Comparison of ENCODE assay signal across 25 cellular contexts in the genomic region with DNA sequence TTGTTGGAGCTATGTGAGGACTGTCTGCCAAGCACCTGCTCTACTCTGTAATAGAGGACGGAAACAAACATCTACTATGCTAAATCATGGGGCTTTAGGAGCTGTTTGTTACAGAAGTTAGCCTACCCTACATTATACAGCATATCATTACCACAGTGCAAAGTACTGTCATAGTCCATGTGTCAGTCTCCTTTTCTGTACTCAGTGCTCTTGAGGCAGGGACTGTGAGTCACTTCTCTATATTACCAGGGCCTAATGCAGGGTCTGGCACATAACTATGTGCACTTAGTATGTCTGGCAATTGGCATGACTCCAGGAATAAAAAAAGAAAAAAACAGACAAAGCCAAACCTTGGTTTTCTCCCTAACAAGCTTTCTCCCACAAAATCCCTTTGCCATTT.
"Had no signal": no experiment of that assay in that cellular context is flagged by ENCODE, and none has a peak within 500 bp of the region (broad histone marks: within the 10 kb centered on the region; RNA-seq: fewer than 3 reads in every experiment).

No MANE protein-coding gene starts in this region.

- H3K4me1 ChIP-seq: gastrocnemius medialis, parathyroid adenoma, right lobe of liver, tibial nerve, upper lobe of left lung had no signal

- ATAC-seq: effector memory CD8-positive, alpha-beta T cell; gastrocnemius medialis; left lobe of liver; mucosa of descending colon; natural killer cell treated with Interleukin-12 subunit alpha and Interleukin-12 subunit beta and Interleukin-15 and Interleukin-18, amount 100 ng/mL, for 72 hours; right lobe of liver had no signal

- H3K27ac ChIP-seq: coronary artery, gastrocnemius medialis, parathyroid adenoma, right lobe of liver, thoracic aorta, tibial nerve, upper lobe of left lung had no signal

- H3K9me3 ChIP-seq: right lobe of liver, thoracic aorta had no signal

- H3K27me3 ChIP-seq: gastrocnemius medialis, right lobe of liver, tibial nerve, upper lobe of left lung had no signal

- H3K4me3 ChIP-seq: coronary artery, gastrocnemius medialis, mucosa of descending colon, right lobe of liver, smooth muscle cell, thoracic aorta, tibial nerve, upper lobe of left lung had no signal

- DNase-seq: effector memory CD8-positive, alpha-beta T cell; erythroblast; gastrocnemius medialis; head of caudate nucleus; kidney; mesenchymal stem cell; mucosa of descending colon; naive B cell; right lobe of liver; stimulated activated CD4-positive, alpha-beta T cell treated with anti-CD3 and anti-CD28 coated beads, Interleukin-12 subunit alpha, Interleukin-12 subunit beta, amount 100 ng/mL, for 4 hours; stimulated activated CD4-positive, alpha-beta T cell treated with anti-CD3 and anti-CD28 coated beads, Interleukin-1b, Interleukin-23, amount 100 ng/mL, for 48 hours; stimulated activated CD4-positive, alpha-beta T cell treated with anti-CD3 and anti-CD28 coated beads, Interleukin-4, amount 100 ng/mL, for 1 hour; stimulated activated CD8-positive, alpha-beta memory T cell treated with anti-CD3 and anti-CD28 coated beads, Interleukin-4, amount 100 ng/mL, for 48 hours; stimulated activated naive CD4-positive, alpha-beta T cell treated with Interleukin-2 at 50 U/mL for 16 hours; upper lobe of left lung had no signal

- H3K27me3 Mint-ChIP-seq: effector memory CD8-positive, alpha-beta T cell; naive B cell; natural killer cell treated with Interleukin-12 subunit alpha and Interleukin-12 subunit beta and Interleukin-15 and Interleukin-18, amount 100 ng/mL, for 72 hours; progenitor cell of endocrine pancreas had no signal

- H3K4me3 Mint-ChIP-seq: effector memory CD8-positive, alpha-beta T cell; mesothelial cell of epicardium; naive B cell; natural killer cell treated with Interleukin-12 subunit alpha and Interleukin-12 subunit beta and Interleukin-15 and Interleukin-18, amount 100 ng/mL, for 72 hours; neural crest cell had no signal

- H3K36me3 ChIP-seq: gastrocnemius medialis, right lobe of liver, thoracic aorta, upper lobe of left lung had no signal

- H3K4me1 Mint-ChIP-seq: mesothelial cell of epicardium, neural crest cell had no signal

- H3K27ac Mint-ChIP-seq: effector memory CD8-positive, alpha-beta T cell; mesothelial cell of epicardium; natural killer cell treated with Interleukin-12 subunit alpha and Interleukin-12 subunit beta and Interleukin-15 and Interleukin-18, amount 100 ng/mL, for 72 hours; progenitor cell of endocrine pancreas had no signal
